Comparison of ENCODE assay signal across 8 cellular contexts in the genomic region with DNA sequence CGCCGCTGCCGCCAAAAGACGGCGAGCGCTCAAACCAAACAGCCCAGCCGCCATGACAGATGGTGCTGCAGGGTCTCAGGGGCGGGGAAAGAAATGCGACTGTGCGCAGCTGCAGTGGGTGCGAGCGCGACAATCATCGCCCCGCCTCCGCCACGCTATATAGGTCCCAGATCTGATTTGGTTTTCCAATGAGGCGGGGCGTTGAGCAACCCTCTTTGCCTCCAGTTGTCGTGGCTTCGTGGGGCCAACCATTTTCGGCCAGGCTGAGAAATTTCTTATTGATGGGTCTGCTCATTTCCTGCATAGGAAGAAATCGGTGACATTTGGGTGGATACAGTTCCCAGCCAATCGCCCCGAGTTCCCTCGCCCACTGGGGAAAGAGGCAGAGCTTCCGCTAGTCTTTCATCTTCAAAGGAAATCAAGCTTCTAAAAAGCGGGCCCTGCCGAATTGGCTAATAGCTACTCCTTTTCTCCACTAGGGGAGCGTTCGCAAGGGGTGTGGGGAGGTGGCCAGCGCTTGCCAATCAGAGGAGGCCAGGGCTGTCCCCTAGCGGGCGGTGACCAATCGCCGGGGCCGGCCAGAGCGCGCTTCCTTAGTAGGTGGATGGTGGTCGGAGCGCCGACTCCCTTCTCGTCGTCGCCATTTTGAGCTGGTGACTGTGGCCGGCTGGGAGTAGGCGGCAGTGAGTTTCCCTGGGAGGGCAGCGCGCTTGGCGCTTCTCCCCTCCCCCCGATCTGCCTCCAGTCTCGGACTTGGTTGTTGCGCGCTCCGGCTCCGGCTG. TPM values are rescaled to one million over a fixed set of nuclear protein-coding genes. Genes with fewer than 3 reads are reported as not detected.
DNase-seq lines count a peak whose midpoint lies in the region; ATAC-seq and TF ChIP-seq lines count a peak whose summit lies in the region.

Gene NDUFB11 (minus strand): TSS at position 77 of the 782 bp plus-strand sequence. CDS start 23 bp downstream, at position 54.
Gene RBM10 (plus strand): TSS at position 596 of the 782 bp plus-strand sequence. CDS start 2,261 bp downstream, outside the sequence.

- peak; percentile 91 for ATAC-seq in HG02588 (IDR thresholded peaks at IDR 0.05; ENCODE audit: unreplicated experiment)

- peak within 1 kb of the TSS; percentile 71; the same call in 1 of the 2 replicates for H2AFZ ChIP-seq in SK-N-SH (ENCODE audit: low read depth)

- no peak for TF ChIP-seq RAD21 in SK-N-SH (IDR thresholded peaks at IDR 0.05; ENCODE audit: low read length)

- H3K9me2 ChIP-seq in SK-N-SH = no peaks in the 10 kb centered on the region

- no peaks in the 10 kb centered on the region for H3K9me3 ChIP-seq in SK-N-SH

- H3K27me3 ChIP-seq in SK-N-SH (ENCODE audit: insufficient read depth) = no peaks in the 10 kb centered on the region

- peaks cover 4% of the 10 kb centered on the region for H3F3A ChIP-seq in SK-N-SH (replicated peaks; ENCODE audit: insufficient read depth)

- POLR2A ChIA-PET in SK-N-SH (lab: Yijun Ruan, JAX) = interaction anchor here (0.7 to 2.9 kb wide), 5 partner anchors 16 to 308 kb away, joined by 3 to 19 read pairs (median 4); partner anchors contain the start of gene RP2

- peak within 1 kb of the TSS; percentile 92 for H3K9ac ChIP-seq in SK-N-SH

- 28% methylated on average over 42 of the region's 56 CpGs for WGBS in SK-N-SH (ENCODE audit: low lambda C conversion rate)

- TF ChIP-seq EP300 in SK-N-SH (IDR thresholded peaks at IDR 0.05; ENCODE audit: borderline replicate concordance in 1 of 2, low read depth in 1 of 2, low read length in 1 of 2) = no peak

- peaks cover 59% of the 10 kb centered on the region for H3K79me2 ChIP-seq in SK-N-SH (ENCODE audit: insufficient read depth)

- CTCF ChIA-PET in SK-N-SH (lab: Yijun Ruan, JAX) = interaction anchor here (1.0 to 1.5 kb wide), 5 partner anchors 10 to 239 kb away, joined by 3 to 9 read pairs (median 4); partner anchors contain the start of gene UBA1

- peak within 1 kb of the TSS; percentile 87 for H3K4me2 ChIP-seq in SK-N-SH

- DNase-seq in GM10266 (ENCODE audit: extremely low spot score) (peak; percentile 84), NCI-H1048 (lab: John Stamatoyannopoulos, UW) (peak; percentile 73), SK-N-SH (peak; percentile 87), germinal center (ENCODE audit: low spot score) (peak; percentile 90), occipital lobe (lab: John Stamatoyannopoulos, UW) (peak; percentile 86)
- DNase-seq in activated naive CD4-positive, alpha-beta T cell treated with anti-CD3 and anti-CD28 coated beads, Interleukin-2, amount 50 U/mL, for 16 hours = peak; percentile 89

- TF ChIP-seq CTCF in GM10266 (IDR thresholded peaks at IDR 0.05; ENCODE audit: control insufficient read depth, insufficient read depth, low read depth, missing control alignments) (peak; percentile 54), SK-N-SH (IDR thresholded peaks at IDR 0.05) (peak; percentile 63)

- H4K20me1 ChIP-seq in SK-N-SH (ENCODE audit: insufficient read depth) = peaks cover 21% of the 10 kb centered on the region

- peaks cover 0 to 14% of the 10 kb centered on the region in 2 experiments; a peak in 1 of 4 replicates for H3K4me1 ChIP-seq in SK-N-SH (ENCODE audit: control insufficient read depth in 1 of 2, insufficient read depth in 2 of 2, low read depth in 1 of 2, low read length in 1 of 2)

- peak within 1 kb of the TSS; percentile 57 to 77 for H3K4me3 ChIP-seq in SK-N-SH (ENCODE audit: low read depth in 2 of 2, low read length in 1 of 2)

- H3K36me3 ChIP-seq in SK-N-SH (replicated peaks in 1 of 2; ENCODE audit: control insufficient read depth in 1 of 2, insufficient read depth in 2 of 2, low read length in 1 of 2) = peaks cover 0 to 2% of the 10 kb centered on the region in 2 experiments

- H3K27ac ChIP-seq in SK-N-SH (ENCODE audit: low read depth in 2 of 2, low read length in 1 of 2) = peak within 1 kb of the TSS; percentile 94 to 98
- H3K27ac ChIP-seq in temporal lobe (ENCODE audit: low read depth, low read length) = peak within 1 kb of the TSS; percentile 93

TF ChIP-seq in SK-N-SH, 30 proteins besides CTCF, POLR2A, EP300 and RAD21 (continues in another document):
- TF ChIP-seq RCOR1 (IDR thresholded peaks at IDR 0.05; ENCODE audit: low read length) = no peak
- no peak for TF ChIP-seq SMC3 (IDR thresholded peaks at IDR 0.05; ENCODE audit: low read depth, low read length)
- TF ChIP-seq TAF1 (IDR thresholded peaks at IDR 0.05; ENCODE audit: borderline replicate concordance, low read depth, low read length) = peak; percentile 67; the same call in 1 of the 2 replicates
- no peak for TF ChIP-seq GATA2 (CRISPR knock-in tag; IDR thresholded peaks at IDR 0.05)
- TF ChIP-seq PBX3 (IDR thresholded peaks at IDR 0.05) = peak; percentile 55
- peak; percentile 52 for TF ChIP-seq MAX (IDR thresholded peaks at IDR 0.05; ENCODE audit: low read depth)
- TF ChIP-seq FOSL2 (IDR thresholded peaks at IDR 0.05; ENCODE audit: borderline replicate concordance, low read depth) = no peak
- no peak for TF ChIP-seq USF1 (IDR thresholded peaks at IDR 0.05; ENCODE audit: borderline replicate concordance, low read depth)
- TF ChIP-seq MEF2A (IDR thresholded peaks at IDR 0.05; ENCODE audit: borderline replicate concordance, low read depth) = no peak
- TF ChIP-seq GABPA (IDR thresholded peaks at IDR 0.05; ENCODE audit: low read depth) = no peak; the same call in 1 of the 2 replicates
- TF ChIP-seq REST (IDR thresholded peaks at IDR 0.05; ENCODE audit: low read depth, low read length) = no peak
- no peak for TF ChIP-seq TCF12 (IDR thresholded peaks at IDR 0.05)
- TF ChIP-seq MXI1 (IDR thresholded peaks at IDR 0.05; ENCODE audit: low read depth, low read length) = 0 out of 2 replicates have a peak, but pooled peaks have one; percentile 61
- no peak for TF ChIP-seq NFIC (IDR thresholded peaks at IDR 0.05; ENCODE audit: borderline replicate concordance)
- TF ChIP-seq TEAD4 (IDR thresholded peaks at IDR 0.05; ENCODE audit: borderline replicate concordance, insufficient read depth) = no peak
- TF ChIP-seq NRF1 (IDR thresholded peaks at IDR 0.05; ENCODE audit: low read depth, low read length) = peak; percentile 70
- TF ChIP-seq ELF1 (IDR thresholded peaks at IDR 0.05) = no peak
- no peak for TF ChIP-seq CHD2 (IDR thresholded peaks at IDR 0.05; ENCODE audit: low read length, partially characterized antibody)

RNA-seq across cellular contexts. Expression of gene NDUFB11, which starts in this region (rescaled TPM):
- 74.9 and 107 TPM in 2 replicates for polyA plus RNA-seq in SK-N-SH (2012; rRNA removed)
- 72.6 and 79.2 TPM in 2 replicates for polyA plus RNA-seq in SK-N-SH (2012; cell fraction: cytosol; rRNA removed)
- polyA plus RNA-seq in SK-N-SH (2012; cell fraction: nucleus; rRNA removed) = 29.1 and 55.5 TPM in 2 replicates
- total RNA-seq in occipital lobe (50.4 TPM), temporal lobe (46.0 TPM)

RNA-seq across cellular contexts. Expression of gene RBM10, which starts in this region (rescaled TPM):
- 24.7 and 34.4 TPM in 2 replicates for polyA plus RNA-seq in SK-N-SH (2012; rRNA removed)
- 15.1 and 23.5 TPM in 2 replicates for polyA plus RNA-seq in SK-N-SH (2012; cell fraction: cytosol; rRNA removed)
- 47.0 and 52.0 TPM in 2 replicates for polyA plus RNA-seq in SK-N-SH (2012; cell fraction: nucleus; rRNA removed)
- total RNA-seq in occipital lobe (38.7 TPM), temporal lobe (31.7 TPM)

Comparison
In these comparisons a context has a peak if more than half of its experiments do, and no peak if none do; other contexts are left out.
1. Peak in every context shown above with its lines: DNase-seq, ATAC-seq, H3K4me3 ChIP-seq and H3K27ac ChIP-seq.